ENCODE assay signal across 17 cellular contexts in genomic region chr14:61433169-61433568, GRCh38.
DNase-seq lines count a peak whose midpoint lies in the region; ATAC-seq, FAIRE-seq and TF ChIP-seq lines count a peak whose summit lies in the region.
"Had no signal": no experiment of that assay in that cellular context is flagged by ENCODE, and none has a peak within 500 bp of the region (broad histone marks: within the 10 kb centered on the region; RNA-seq: fewer than 3 reads in every experiment).

No MANE protein-coding gene starts in this region.

- DNase-seq in NCI-H2196 treated with DMSO at 0.1 percent for 48 hours (lab: John Stamatoyannopoulos, UW; ENCODE audit: unreplicated experiment) = peak; percentile 12
- DNase-seq in NCI-H2196 (lab: John Stamatoyannopoulos, UW; ENCODE audit: unreplicated experiment) = no peak
- no peak for DNase-seq in CD4-positive, alpha-beta memory T cell
- DNase-seq in astrocyte (ENCODE audit: low read depth) = no peak
- no peak for DNase-seq in naive thymus-derived CD4-positive, alpha-beta T cell
- no peak for DNase-seq in esophagus squamous epithelium (lab: John Stamatoyannopoulos, UW)
- no peak for DNase-seq in GM19239 (ENCODE audit: insufficient read length, low spot score)
- DNase-seq: anterior cingulate cortex; DMS153; effector CD8-positive, alpha-beta T cell; glutamatergic neuron; left colon; NCI-H1092; NCI-H446; spleen had no signal

- no peaks in the 10 kb centered on the region for H3K9me3 Mint-ChIP-seq in CD4-positive, alpha-beta memory T cell
- H3K9me3 Mint-ChIP-seq in astrocyte (ENCODE audit: unreplicated experiment) = no peaks in the 10 kb centered on the region
- H3K9me3 Mint-ChIP-seq in naive thymus-derived CD4-positive, alpha-beta T cell = peaks cover 0 to 4% (median 0%) of the 10 kb centered on the region in 11 donors

- H3K36me3 Mint-ChIP-seq in CD4-positive, alpha-beta memory T cell = peaks cover 28 to 30% of the 10 kb centered on the region in 2 donors
- H3K36me3 Mint-ChIP-seq in astrocyte (ENCODE audit: low read depth, unreplicated experiment) = no peaks in the 10 kb centered on the region
- peaks cover 16 to 30% (median 25%) of the 10 kb centered on the region in 5 donors for H3K36me3 Mint-ChIP-seq in naive thymus-derived CD4-positive, alpha-beta T cell

- TF ChIP-seq POLR2A in esophagus squamous epithelium (IDR thresholded peaks at IDR 0.05) = no peak

- no peak overlapping the region for H3K27ac ChIP-seq in CD4-positive, alpha-beta memory T cell (ENCODE audit: low read depth, low read length)
- H3K27ac ChIP-seq in astrocyte (ENCODE audit: low read depth, low read length) (no peak overlapping the region), esophagus squamous epithelium (peak overlapping the region in 1 of 4 donors; percentile 34)
- peak overlapping the region; percentile 41 for H3K27ac ChIP-seq in naive thymus-derived CD4-positive, alpha-beta T cell (ENCODE audit: low read depth, low read length)
- H3K27ac ChIP-seq: tibial nerve had no signal

- H3K4me3 Mint-ChIP-seq in CD4-positive, alpha-beta memory T cell = peak overlapping the region in 7 of 8 donors; percentile 41 to 70 (median 47)
- H3K4me3 Mint-ChIP-seq in astrocyte (ENCODE audit: unreplicated experiment) = no peak overlapping the region
- peak overlapping the region; percentile 30 to 82 (median 56) for H3K4me3 Mint-ChIP-seq in naive thymus-derived CD4-positive, alpha-beta T cell

- intact Hi-C loops in CD4-positive, alpha-beta memory T cell (cut with micrococcal nuclease) = no loop called here
- intact Hi-C loops in naive thymus-derived CD4-positive, alpha-beta T cell (cut with micrococcal nuclease) = loop anchor here (2.0 to 10.0 kb wide), 2 partner anchors 16 to 48 kb away; no protein-coding TSS in a partner anchor
- intact Hi-C loops in esophagus squamous epithelium (cut with DNase I) = no loop called here

- H3K4me3 ChIP-seq in CD4-positive, alpha-beta memory T cell (ENCODE audit: low read length in 2 of 2) = no peak overlapping the region
- no peak overlapping the region for H3K4me3 ChIP-seq in astrocyte (ENCODE audit: insufficient read depth, low read depth, low read length)
- no peak overlapping the region for H3K4me3 ChIP-seq in naive thymus-derived CD4-positive, alpha-beta T cell (ENCODE audit: low read length)
- H3K4me3 ChIP-seq in esophagus squamous epithelium = no peak overlapping the region
- H3K4me3 ChIP-seq: spleen, tibial nerve had no signal

- FAIRE-seq in astrocyte (lab: Jason Lieb, UNC) (no peak), GM19239 (lab: Jason Lieb, UNC) (no peak)

- CTCF ChIA-PET in CD4-positive, alpha-beta memory T cell (lab: Charles Lee; ENCODE audit: partially characterized antibody) = interaction anchor here (0.7 to 3.0 kb wide), 4 partner anchors 9 to 62 kb away, joined by 3 to 9 read pairs (median 4); no protein-coding TSS in a partner anchor
- CTCF ChIA-PET in naive thymus-derived CD4-positive, alpha-beta T cell (lab: Charles Lee) = interaction anchor here (1.8 kb wide), 1 partner anchor 30 kb away, joined by 4 read pairs; no protein-coding TSS in a partner anchor

- no peaks in the 10 kb centered on the region for H3K9me3 ChIP-seq in CD4-positive, alpha-beta memory T cell (ENCODE audit: control insufficient read depth in 1 of 2, low read length in 2 of 2)
- H3K9me3 ChIP-seq in astrocyte (ENCODE audit: insufficient read depth, low read depth, low read length) (no peaks in the 10 kb centered on the region), esophagus squamous epithelium (no peaks in the 10 kb centered on the region)
- H3K9me3 ChIP-seq in naive thymus-derived CD4-positive, alpha-beta T cell (ENCODE audit: control insufficient read depth in 2 of 3, low read length in 3 of 3) = no peaks in the 10 kb centered on the region
- H3K9me3 ChIP-seq: spleen had no signal

- WGBS in esophagus squamous epithelium, 2 donors = 27 to 57% methylated on average over 1 of the region's 1 CpG

- H3K27me3 ChIP-seq in CD4-positive, alpha-beta memory T cell (ENCODE audit: insufficient read depth, low read length) = no peaks in the 10 kb centered on the region
- H3K27me3 ChIP-seq in astrocyte (ENCODE audit: insufficient read depth, low read length) = no peaks in the 10 kb centered on the region
- H3K27me3 ChIP-seq in naive thymus-derived CD4-positive, alpha-beta T cell (ENCODE audit: control insufficient read depth in 2 of 2, insufficient read depth in 2 of 2, low read length in 2 of 2) = no peaks in the 10 kb centered on the region
- no peaks in the 10 kb centered on the region for H3K27me3 ChIP-seq in esophagus squamous epithelium
- H3K27me3 ChIP-seq: spleen, tibial nerve had no signal

- no peak overlapping the region for H3K9ac ChIP-seq in astrocyte (ENCODE audit: low read length)

- no peak overlapping the region for H3K4me2 ChIP-seq in astrocyte (ENCODE audit: low read length)

- H3K27ac Mint-ChIP-seq in CD4-positive, alpha-beta memory T cell = peak overlapping the region; percentile 72 to 92 (median 85)
- H3K27ac Mint-ChIP-seq in astrocyte (ENCODE audit: unreplicated experiment) = peak overlapping the region; percentile 73
- H3K27ac Mint-ChIP-seq in naive thymus-derived CD4-positive, alpha-beta T cell = peak overlapping the region in 7 of 9 donors; percentile 70 to 95 (median 86)

- ATAC-seq in naive thymus-derived CD4-positive, alpha-beta T cell = no peak
- ATAC-seq in HG02610 (IDR thresholded peaks at IDR 0.05; ENCODE audit: unreplicated experiment) = no peak
- ATAC-seq: left colon had no signal

- H3K36me3 ChIP-seq in CD4-positive, alpha-beta memory T cell (ENCODE audit: insufficient read depth, low read length) = no peaks in the 10 kb centered on the region
- no peaks in the 10 kb centered on the region for H3K36me3 ChIP-seq in astrocyte (ENCODE audit: insufficient read depth, low read length)
- peaks cover 0 to 6% (median 0%) of the 10 kb centered on the region in 3 experiments for H3K36me3 ChIP-seq in naive thymus-derived CD4-positive, alpha-beta T cell (ENCODE audit: control insufficient read depth in 2 of 3, insufficient read depth in 3 of 3, low read length in 3 of 3)
- H3K36me3 ChIP-seq in esophagus squamous epithelium = no peaks in the 10 kb centered on the region
- H3K36me3 ChIP-seq: spleen, tibial nerve had no signal

- no peak overlapping the region for H2AFZ ChIP-seq in astrocyte (ENCODE audit: low read depth, low read length)

- peaks cover 74 to 99% (median 87%) of the 10 kb centered on the region in 4 donors for H3K4me1 Mint-ChIP-seq in CD4-positive, alpha-beta memory T cell
- H3K4me1 Mint-ChIP-seq in astrocyte (ENCODE audit: low read depth, unreplicated experiment) = peaks cover 17% of the 10 kb centered on the region
- H3K4me1 Mint-ChIP-seq in naive thymus-derived CD4-positive, alpha-beta T cell = peaks cover 63 to 100% (median 95%) of the 10 kb centered on the region in 7 donors

- H4K20me1 ChIP-seq in astrocyte (ENCODE audit: insufficient read depth, low read length) = no peaks in the 10 kb centered on the region

- no peaks in the 10 kb centered on the region for H3K79me2 ChIP-seq in astrocyte (ENCODE audit: insufficient read depth, low read length)

- no peaks in the 10 kb centered on the region for H3K27me3 Mint-ChIP-seq in CD4-positive, alpha-beta memory T cell
- H3K27me3 Mint-ChIP-seq in astrocyte (ENCODE audit: low read depth, unreplicated experiment) = no peaks in the 10 kb centered on the region
- no peaks in the 10 kb centered on the region for H3K27me3 Mint-ChIP-seq in naive thymus-derived CD4-positive, alpha-beta T cell

- H3K4me1 ChIP-seq in CD4-positive, alpha-beta memory T cell (ENCODE audit: insufficient read depth, low read length) = peaks cover 98% of the 10 kb centered on the region
- H3K4me1 ChIP-seq in astrocyte (ENCODE audit: insufficient read depth, low read length) (no peaks in the 10 kb centered on the region), esophagus squamous epithelium (peaks cover 3 to 69% (median 10%) of the 10 kb centered on the region in 3 donors)
- H3K4me1 ChIP-seq in naive thymus-derived CD4-positive, alpha-beta T cell (ENCODE audit: control insufficient read depth in 2 of 2, insufficient read depth in 2 of 2, low read length in 2 of 2) = peaks cover 78 to 82% of the 10 kb centered on the region in 2 donors

- TF ChIP-seq CTCF in astrocyte (IDR thresholded peaks at IDR 0.05; ENCODE audit: insufficient read depth, low read depth, low read length) = no peak
- no peak for TF ChIP-seq CTCF in esophagus squamous epithelium (IDR thresholded peaks at IDR 0.05)

- POLR2A ChIA-PET in CD4-positive, alpha-beta memory T cell (lab: Charles Lee; ENCODE audit: partially characterized antibody) = interaction anchor here (1.1 to 1.7 kb wide), 6 partner anchors 18 to 110 kb away, joined by 3 to 6 read pairs (median 5); no protein-coding TSS in a partner anchor
- POLR2A ChIA-PET in naive thymus-derived CD4-positive, alpha-beta T cell (lab: Charles Lee) = interaction anchor here (0.5 to 1.5 kb wide), 10 partner anchors 9 to 164 kb away, joined by 3 to 6 read pairs (median 4); partner anchors contain the start of gene PRKCH

Comparison
In these comparisons a context has a peak if more than half of its experiments do, and no peak if none do; other contexts are left out.
1. intact Hi-C loops: an anchor here in naive thymus-derived CD4-positive, alpha-beta T cell (2.0 to 10.0 kb wide); none called in CD4-positive, alpha-beta memory T cell and esophagus squamous epithelium.